ENCODE assay signal across 22 cellular contexts in genomic region chr20:13524339-13524738, GRCh38.
"Had no signal": no experiment of that assay in that cellular context is flagged by ENCODE, and none has a peak within 500 bp of the region (broad histone marks: within the 10 kb centered on the region; RNA-seq: fewer than 3 reads in every experiment).

No MANE protein-coding gene starts in this region.

- ATAC-seq: esophagus mucosa; gastroesophageal sphincter; natural killer cell treated with Interleukin-12 subunit alpha and Interleukin-12 subunit beta and Interleukin-15 and Interleukin-18, amount 100 ng/mL, for 72 hours; pancreas; right cardiac atrium; stimulated activated memory B cell treated with anti-CD40 and anti-IgM and Interleukin-4, amounts not matched to agents 10 μg/mL and 1 μg/mL and 100 μg/mL, for 72 hours; upper lobe of right lung had no signal

- H3K27ac ChIP-seq: gastroesophageal sphincter, left ventricle myocardium inferior, lower lobe of right lung, neural progenitor cell, pancreas, tibial artery, upper lobe of right lung, vagina had no signal

- H3K4me3 ChIP-seq: coronary artery, gastroesophageal sphincter, left ventricle myocardium inferior, lower lobe of right lung, neural progenitor cell, pancreas, tibial artery, upper lobe of right lung, vagina had no signal

- H3K27me3 Mint-ChIP-seq: natural killer cell treated with Interleukin-12 subunit alpha and Interleukin-12 subunit beta and Interleukin-15 and Interleukin-18, amount 100 ng/mL, for 72 hours; progenitor cell of endocrine pancreas; stimulated activated memory B cell treated with anti-CD40 and anti-IgM and Interleukin-4, amounts not matched to agents 10 μg/mL and 1 μg/mL and 100 μg/mL, for 72 hours; stimulated activated naive CD8-positive, alpha-beta T cell treated with anti-CD3 and anti-CD28 coated beads, Interleukin-15, Interleukin-2, amounts not matched to agents 100 ng/mL and 50 ng/mL, for 24 hours had no signal

- H3K27ac Mint-ChIP-seq: natural killer cell treated with Interleukin-12 subunit alpha and Interleukin-12 subunit beta and Interleukin-15 and Interleukin-18, amount 100 ng/mL, for 72 hours; neural progenitor cell; progenitor cell of endocrine pancreas; stimulated activated memory B cell treated with anti-CD40 and anti-IgM and Interleukin-4, amounts not matched to agents 10 μg/mL and 1 μg/mL and 100 μg/mL, for 72 hours; stimulated activated naive CD8-positive, alpha-beta T cell treated with anti-CD3 and anti-CD28 coated beads, Interleukin-15, Interleukin-2, amounts not matched to agents 100 ng/mL and 50 ng/mL, for 24 hours had no signal

- H3K9me3 Mint-ChIP-seq: natural killer cell treated with Interleukin-12 subunit alpha and Interleukin-12 subunit beta and Interleukin-15 and Interleukin-18, amount 100 ng/mL, for 72 hours; neural progenitor cell had no signal

- H3K4me1 Mint-ChIP-seq: neural progenitor cell; stimulated activated memory B cell treated with anti-CD40 and anti-IgM and Interleukin-4, amounts not matched to agents 10 μg/mL and 1 μg/mL and 100 μg/mL, for 72 hours had no signal

- H3K4me1 ChIP-seq: gastroesophageal sphincter, left ventricle myocardium inferior, neural progenitor cell, pancreas, upper lobe of right lung, vagina had no signal

- H3K4me3 Mint-ChIP-seq: natural killer cell treated with Interleukin-12 subunit alpha and Interleukin-12 subunit beta and Interleukin-15 and Interleukin-18, amount 100 ng/mL, for 72 hours; neural progenitor cell; stimulated activated memory B cell treated with anti-CD40 and anti-IgM and Interleukin-4, amounts not matched to agents 10 μg/mL and 1 μg/mL and 100 μg/mL, for 72 hours; stimulated activated naive CD8-positive, alpha-beta T cell treated with anti-CD3 and anti-CD28 coated beads, Interleukin-15, Interleukin-2, amounts not matched to agents 100 ng/mL and 50 ng/mL, for 24 hours had no signal

- H3K36me3 ChIP-seq: neural progenitor cell, pancreas had no signal

- H3K27me3 ChIP-seq: gastroesophageal sphincter, neural progenitor cell, pancreas, tibial artery, upper lobe of right lung, vagina had no signal

- H3K9me3 ChIP-seq: gastroesophageal sphincter, left ventricle myocardium inferior, lower lobe of right lung, pancreas, tibial artery, upper lobe of right lung, vagina had no signal

- DNase-seq: effector CD4-positive, alpha-beta T cell; foreskin fibroblast; glutamatergic neuron; left ventricle myocardium inferior; lower lobe of right lung; mesenchymal stem cell; midbrain; nucleus accumbens; pancreas; right cardiac atrium; stimulated activated CD4-positive, alpha-beta T cell treated with anti-CD3 and anti-CD28 coated beads, Interleukin-4, amount 100 ng/mL, for 1 hour; tibial artery; upper lobe of right lung had no signal
